Comparison of ENCODE assay signal across 35 cellular contexts in genomic region chr12:69036533-69036932, GRCh38.
"Had no signal": no experiment of that assay in that cellular context is flagged by ENCODE, and none has a peak within 500 bp of the region (broad histone marks: within the 10 kb centered on the region; RNA-seq: fewer than 3 reads in every experiment).

No MANE protein-coding gene starts in this region.

- H3K4me3 ChIP-seq: adrenal gland, body of pancreas, cardiac muscle cell, coronary artery, left lung, lower lobe of right lung, psoas muscle, smooth muscle cell, upper lobe of left lung, vagina had no signal

- ATAC-seq: lower lobe of right lung; psoas muscle; stimulated activated memory B cell treated with anti-CD40 and anti-IgM and Interleukin-4, amounts not matched to agents 10 μg/mL and 1 μg/mL and 100 μg/mL, for 72 hours; stimulated activated naive CD8-positive, alpha-beta T cell treated with anti-CD3 and anti-CD28 coated beads, Interleukin-15, amount 100 ng/mL, for 72 hours had no signal

- H3K9ac ChIP-seq: parathyroid adenoma had no signal

- H3K4me2 ChIP-seq: smooth muscle cell had no signal

- DNase-seq: activated CD4-positive, alpha-beta memory T cell treated with anti-CD3 and anti-CD28 coated beads for 36 hours; activated CD4-positive, alpha-beta T cell treated with anti-CD3 and anti-CD28 coated beads for 4 hours; activated CD8-positive, alpha-beta memory T cell treated with anti-CD3 and anti-CD28 coated beads, Interleukin-2, amount 50 U/mL, for 4 hours; activated effector memory CD4-positive, alpha-beta T cell treated with anti-CD3 and anti-CD28 coated beads, Interleukin-2, amount 50 U/mL, for 16 hours; activated naive CD4-positive, alpha-beta T cell treated with anti-CD3 and anti-CD28 coated beads for 36 hours; activated naive CD8-positive, alpha-beta T cell treated with anti-CD3 and anti-CD28 coated beads for 36 hours; activated T-cell treated with anti-CD3 and anti-CD28 coated beads, Interleukin-2, amount 50 U/mL, for 1 hour; aorta; body of pancreas; cerebellar nuclear complex; dorsolateral prefrontal cortex; effector memory CD4-positive, alpha-beta T cell; erythroblast; hypothalamus; immature natural killer cell; left lung; lower lobe of right lung; mesendoderm; naive B cell; nucleus accumbens; psoas muscle; stimulated activated CD4-positive, alpha-beta T cell treated with anti-CD3 and anti-CD28 coated beads, Interleukin-1b, Interleukin-23, amount 100 ng/mL, for 48 hours; stimulated activated CD4-positive, alpha-beta T cell treated with anti-CD3 and anti-CD28 coated beads, Interleukin-4, amount 100 ng/mL, for 4 hours; stimulated activated CD8-positive, alpha-beta memory T cell treated with anti-CD3 and anti-CD28 coated beads, Interleukin-4, amount 100 ng/mL, for 48 hours; stimulated activated naive CD8-positive, alpha-beta T cell treated with anti-CD3 and anti-CD28 coated beads, Interleukin-15, amount 100 ng/mL, for 72 hours; substantia nigra; upper lobe of left lung had no signal

- H3K4me1 ChIP-seq: body of pancreas, lower lobe of right lung, parathyroid adenoma, psoas muscle, upper lobe of left lung, vagina had no signal

- H3K27ac ChIP-seq: adrenal gland, cardiac muscle cell, coronary artery, left lung, lower lobe of right lung, parathyroid adenoma, psoas muscle, upper lobe of left lung, vagina, VCaP had no signal

- H3K27me3 ChIP-seq: adrenal gland, body of pancreas, cardiac muscle cell, dorsolateral prefrontal cortex, left lung, upper lobe of left lung, vagina had no signal

- H3K79me2 ChIP-seq: parathyroid adenoma had no signal

- H2AFZ ChIP-seq: parathyroid adenoma had no signal

- H3K9me3 ChIP-seq: adrenal gland, body of pancreas, left lung, lower lobe of right lung, psoas muscle, upper lobe of left lung, vagina had no signal

- H3K36me3 ChIP-seq: adrenal gland, cardiac muscle cell, left lung, lower lobe of right lung, upper lobe of left lung, vagina had no signal
